19 cellular contexts compared by ENCODE assay signal in genomic region chr5:134965271-134965825, GRCh38. TPM values are rescaled to one million over a fixed set of nuclear protein-coding genes. Genes with fewer than 3 reads are reported as not detected.
DNase-seq lines count a peak whose midpoint lies in the region; ATAC-seq lines count a peak whose summit lies in the region.
"Had no signal": no experiment of that assay in that cellular context is flagged by ENCODE, and none has a peak within 500 bp of the region (broad histone marks: within the 10 kb centered on the region; RNA-seq: fewer than 3 reads in every experiment).

No MANE protein-coding gene starts in this region.

- no peaks in the 10 kb centered on the region for H3K9me3 Mint-ChIP-seq in activated T-cell treated with anti-CD3 and anti-CD28 coated beads, Interleukin-2, amount 50 U/mL, for 24 hours
- H3K9me3 Mint-ChIP-seq in CD4-positive, alpha-beta memory T cell = peaks cover 0 to 2% (median 0%) of the 10 kb centered on the region in 8 donors
- no peaks in the 10 kb centered on the region for H3K9me3 Mint-ChIP-seq in activated CD8-positive, alpha-beta T cell treated with anti-CD3 and anti-CD28 coated beads, Interleukin-2, amount 10 ng/mL, durations not matched to agents 7 days and 5 days (ENCODE audit: insufficient read depth)
- H3K9me3 Mint-ChIP-seq: nephron progenitor cell had no signal

- H3K4me3 ChIP-seq in CD4-positive, alpha-beta memory T cell (ENCODE audit: low read length in 2 of 2) = no peak overlapping the region
- H3K4me3 ChIP-seq: dorsolateral prefrontal cortex, left ventricle myocardium inferior, SJCRH30, upper lobe of right lung had no signal

- POLR2A ChIA-PET in CD4-positive, alpha-beta memory T cell (lab: Charles Lee; ENCODE audit: partially characterized antibody) = no interaction called here
- POLR2A ChIA-PET in activated CD8-positive, alpha-beta T cell treated with anti-CD3 and anti-CD28 coated beads, Interleukin-2, amount 10 ng/mL, durations not matched to agents 7 days and 5 days (lab: Charles Lee) = no interaction called here

- no peaks in the 10 kb centered on the region for H3K27me3 ChIP-seq in CD4-positive, alpha-beta memory T cell (ENCODE audit: insufficient read depth, low read length)
- H3K27me3 ChIP-seq: dorsolateral prefrontal cortex, SJCRH30, upper lobe of right lung had no signal

- peaks cover 21% of the 10 kb centered on the region for H3K4me1 ChIP-seq in CD4-positive, alpha-beta memory T cell (ENCODE audit: insufficient read depth, low read length)
- H3K4me1 ChIP-seq: left ventricle myocardium inferior, SJCRH30, upper lobe of right lung had no signal

- H3K27me3 Mint-ChIP-seq in activated T-cell treated with anti-CD3 and anti-CD28 coated beads, Interleukin-2, amount 50 U/mL, for 24 hours = no peaks in the 10 kb centered on the region
- H3K27me3 Mint-ChIP-seq in CD4-positive, alpha-beta memory T cell = no peaks in the 10 kb centered on the region
- no peaks in the 10 kb centered on the region for H3K27me3 Mint-ChIP-seq in activated CD8-positive, alpha-beta T cell treated with anti-CD3 and anti-CD28 coated beads, Interleukin-2, amount 10 ng/mL, durations not matched to agents 7 days and 5 days (ENCODE audit: low read depth)

- CTCF ChIA-PET in CD4-positive, alpha-beta memory T cell (lab: Charles Lee; ENCODE audit: partially characterized antibody) = no interaction called here
- CTCF ChIA-PET in activated CD8-positive, alpha-beta T cell treated with anti-CD3 and anti-CD28 coated beads, Interleukin-2, amount 10 ng/mL, durations not matched to agents 7 days and 5 days (lab: Charles Lee) = interaction anchor here (0.7 to 1.3 kb wide), 2 partner anchors 17 to 47 kb away, joined by 3 read pairs; no protein-coding TSS in a partner anchor

- H3K27ac ChIP-seq in CD4-positive, alpha-beta memory T cell (ENCODE audit: low read depth, low read length) = no peak overlapping the region
- H3K27ac ChIP-seq: dorsolateral prefrontal cortex, left ventricle myocardium inferior, parathyroid adenoma, SJCRH30, upper lobe of right lung had no signal

- ATAC-seq in activated CD8-positive, alpha-beta T cell treated with anti-CD3 and anti-CD28 coated beads, Interleukin-2, amount 10 ng/mL, durations not matched to agents 7 days and 5 days = no peak
- ATAC-seq: upper lobe of right lung had no signal

- H3K27ac Mint-ChIP-seq in activated T-cell treated with anti-CD3 and anti-CD28 coated beads, Interleukin-2, amount 50 U/mL, for 24 hours = peak overlapping the region; percentile 75
- H3K27ac Mint-ChIP-seq in CD4-positive, alpha-beta memory T cell = peak overlapping the region in 6 of 7 donors; percentile 7 to 91 (median 66)
- peak overlapping the region; percentile 53 for H3K27ac Mint-ChIP-seq in activated CD8-positive, alpha-beta T cell treated with anti-CD3 and anti-CD28 coated beads, Interleukin-2, amount 10 ng/mL, durations not matched to agents 7 days and 5 days
- H3K27ac Mint-ChIP-seq: nephron progenitor cell had no signal

- H3K4me1 Mint-ChIP-seq in activated T-cell treated with anti-CD3 and anti-CD28 coated beads, Interleukin-2, amount 50 U/mL, for 24 hours (ENCODE audit: low read depth) = peaks cover 34% of the 10 kb centered on the region
- peaks cover 15 to 26% (median 21%) of the 10 kb centered on the region in 4 donors for H3K4me1 Mint-ChIP-seq in CD4-positive, alpha-beta memory T cell
- peaks cover 26% of the 10 kb centered on the region for H3K4me1 Mint-ChIP-seq in activated CD8-positive, alpha-beta T cell treated with anti-CD3 and anti-CD28 coated beads, Interleukin-2, amount 10 ng/mL, durations not matched to agents 7 days and 5 days (ENCODE audit: low read depth)

- peaks cover 32% of the 10 kb centered on the region for H3K36me3 Mint-ChIP-seq in activated T-cell treated with anti-CD3 and anti-CD28 coated beads, Interleukin-2, amount 50 U/mL, for 24 hours (ENCODE audit: low read depth)
- peaks cover 20 to 24% of the 10 kb centered on the region in 2 donors for H3K36me3 Mint-ChIP-seq in CD4-positive, alpha-beta memory T cell
- H3K36me3 Mint-ChIP-seq in activated CD8-positive, alpha-beta T cell treated with anti-CD3 and anti-CD28 coated beads, Interleukin-2, amount 10 ng/mL, durations not matched to agents 7 days and 5 days (ENCODE audit: low read depth) = peaks cover 21% of the 10 kb centered on the region

- H3K36me3 ChIP-seq in CD4-positive, alpha-beta memory T cell (ENCODE audit: insufficient read depth, low read length) = no peaks in the 10 kb centered on the region
- H3K36me3 ChIP-seq: SJCRH30 had no signal

- H3K4me3 Mint-ChIP-seq in activated T-cell treated with anti-CD3 and anti-CD28 coated beads, Interleukin-2, amount 50 U/mL, for 24 hours = no peak overlapping the region
- H3K4me3 Mint-ChIP-seq in CD4-positive, alpha-beta memory T cell = no peak overlapping the region
- H3K4me3 Mint-ChIP-seq in activated CD8-positive, alpha-beta T cell treated with anti-CD3 and anti-CD28 coated beads, Interleukin-2, amount 10 ng/mL, durations not matched to agents 7 days and 5 days = no peak overlapping the region
- H3K4me3 Mint-ChIP-seq: nephron progenitor cell had no signal

- no peak for DNase-seq in activated T-cell treated with anti-CD3 and anti-CD28 coated beads, Interleukin-2, amount 50 U/mL, for 24 hours
- no peak for DNase-seq in activated T-cell treated with anti-CD3 and anti-CD28 coated beads for 4 hours
- DNase-seq in CD4-positive, alpha-beta memory T cell = no peak
- no peak for DNase-seq in activated CD8-positive, alpha-beta T cell treated with anti-CD3 and anti-CD28 coated beads, Interleukin-2, amount 10 ng/mL, durations not matched to agents 7 days and 5 days
- peak; percentile 4 to 8 for DNase-seq in dermis microvascular lymphatic vessel endothelial cell (ENCODE audit: low read depth in 2 of 2)
- DNase-seq in NCI-H1417 (lab: John Stamatoyannopoulos, UW) = no peak
- DNase-seq in NCI-H187 treated with DMSO at 0.1 percent for 48 hours (lab: John Stamatoyannopoulos, UW) = no peak
- DNase-seq: ACHN; activated CD8-positive, alpha-beta memory T cell treated with anti-CD3 and anti-CD28 coated beads, Interleukin-2, amount 50 U/mL, for 4 hours; dorsolateral prefrontal cortex; KBM-7; left ventricle myocardium inferior; midbrain; NCI-H146; nephron progenitor cell; SJCRH30; upper lobe of right lung had no signal

- no peaks in the 10 kb centered on the region for H3K9me3 ChIP-seq in CD4-positive, alpha-beta memory T cell (ENCODE audit: control insufficient read depth in 1 of 2, low read length in 2 of 2)
- H3K9me3 ChIP-seq: left ventricle myocardium inferior, SJCRH30, upper lobe of right lung had no signal

- intact Hi-C loops in CD4-positive, alpha-beta memory T cell (cut with micrococcal nuclease) = no loop called here

RNA-seq across cellular contexts. Expression of gene CATSPER3, which starts 2.4 kb away (rescaled TPM):
- total RNA-seq in CD4-positive, alpha-beta memory T cell = 1 to 10 TPM in 1 of 2 experiments, under 1 TPM in 1; 0.94 to 1.8 TPM
- polyA plus RNA-seq in CD4-positive, alpha-beta memory T cell = under 1 TPM in 1 of 2 donors, not detected in 1; 0.68 TPM
- total RNA-seq in activated CD8-positive, alpha-beta T cell treated with anti-CD3 and anti-CD28 coated beads, Interleukin-2, amount 10 ng/mL, durations not matched to agents 7 days and 5 days = under 1 TPM; 0.68 to 0.89 TPM
- under 0.01 and 0.13 TPM in 2 replicates for total RNA-seq in dermis microvascular lymphatic vessel endothelial cell
- total RNA-seq: H4, SJCRH30 had no signal

Comparison
In these comparisons a context has a peak if more than half of its experiments do, and no peak if none do; other contexts are left out.
1. DNase-seq: peak in dermis microvascular lymphatic vessel endothelial cell (2 of 2); none in activated T-cell treated with anti-CD3 and anti-CD28 coated beads, Interleukin-2, amount 50 U/mL, for 24 hours (single experiment), activated T-cell treated with anti-CD3 and anti-CD28 coated beads for 4 hours (single experiment), CD4-positive, alpha-beta memory T cell (0 of 5), activated CD8-positive, alpha-beta T cell treated with anti-CD3 and anti-CD28 coated beads, Interleukin-2, amount 10 ng/mL, durations not matched to agents 7 days and 5 days (single experiment), NCI-H1417 (0 of 3) and NCI-H187 treated with DMSO at 0.1 percent for 48 hours (single experiment).
2. Peak in every context shown above with its lines, with median percentiles within 50 percentile points of each other: H3K27ac Mint-ChIP-seq.